In the genomic region with DNA sequence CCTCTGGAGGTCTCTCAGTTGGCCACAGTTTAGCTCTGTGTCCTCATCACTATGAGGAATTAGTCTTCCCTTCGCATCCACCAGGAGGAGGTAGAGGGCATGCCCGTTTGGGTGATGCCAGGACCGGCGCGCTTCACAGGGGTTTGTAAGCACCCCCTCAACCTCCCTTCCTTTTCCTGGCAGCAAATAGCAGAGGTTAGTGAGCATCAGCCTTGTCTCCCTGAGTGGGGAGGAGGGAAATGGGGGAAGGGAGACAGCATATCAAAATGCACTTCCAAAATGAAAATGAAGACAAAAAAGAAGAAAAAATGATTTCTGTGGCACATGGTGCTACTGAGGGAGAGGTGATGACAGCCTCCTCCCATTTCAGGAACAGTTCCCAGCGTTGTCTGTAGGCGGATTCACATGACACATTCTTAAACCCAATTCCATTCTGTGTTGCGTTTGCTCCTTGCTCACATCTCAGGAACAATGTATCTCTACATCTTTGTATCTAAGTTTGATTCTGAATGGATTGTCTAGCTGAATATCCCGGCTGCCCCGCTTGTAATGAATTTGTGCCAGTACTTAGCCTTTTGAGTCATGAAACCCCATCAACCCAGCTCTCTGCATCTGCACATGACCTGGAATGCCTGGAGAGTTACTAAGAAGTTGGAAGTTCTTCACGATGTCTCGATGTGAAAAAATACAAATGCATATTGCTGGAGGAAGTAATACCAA, we compare ENCODE assay signal across 8 cellular contexts. TPM values are rescaled to one million over a fixed set of nuclear protein-coding genes. Genes with fewer than 3 reads are reported as not detected.
DNase-seq lines count a peak whose midpoint lies in the region; ATAC-seq and TF ChIP-seq lines count a peak whose summit lies in the region.

No MANE protein-coding gene starts in this region.

- no peaks in the 10 kb centered on the region for H3K27me3 ChIP-seq in Caco-2 (replicated peaks; ENCODE audit: control insufficient read depth, insufficient read depth, low read length)
- H3K27me3 ChIP-seq in Peyer's patch, result no peaks in the 10 kb centered on the region
- no peaks in the 10 kb centered on the region for H3K27me3 ChIP-seq in neural cell (ENCODE audit: insufficient read depth, low read depth, low read length)

- TF ChIP-seq CTCF in Caco-2 (IDR thresholded peaks at IDR 0.05; ENCODE audit: insufficient read depth in 1 of 2, low read depth in 1 of 2, low read length in 1 of 2, severe bottlenecking in 1 of 2, unreplicated experiment in 1 of 2) (peak; percentile 42 to 51), Peyer's patch (IDR thresholded peaks at IDR 0.05) (peak; percentile 32 to 74 (median 60)), neural cell (IDR thresholded peaks at IDR 0.05; ENCODE audit: poor library complexity, severe bottlenecking) (peak; percentile 75)

- H3K4me1 ChIP-seq in Caco-2 (peaks cover 49% of the 10 kb centered on the region), Peyer's patch (no peaks in the 10 kb centered on the region)

- H3K79me2 ChIP-seq in neural cell (replicated peaks; ENCODE audit: insufficient read depth, low read length), result no peaks in the 10 kb centered on the region

- H3K27ac ChIP-seq in Peyer's patch (no peak overlapping the region), neural cell (ENCODE audit: low read length) (no peak overlapping the region), substantia nigra (ENCODE audit: low read depth, low read length, poor library complexity, severe bottlenecking) (peak overlapping the region; percentile 37)

- peaks cover 5% of the 10 kb centered on the region for H3K36me3 Mint-ChIP-seq in Caco-2 (ENCODE audit: insufficient read depth, unreplicated experiment)
- H3K36me3 Mint-ChIP-seq in activated T-helper 1 cell treated with anti-CD3 and anti-CD28 coated beads, Interleukin-12 subunit alpha, Interleukin-12 subunit beta, Interleukin-2, Interleukin-4 antibody, amounts not matched to agents 30 ng/mL and 10 ng/mL and 1 ng/mL, durations not matched to agents 14 hours and 24 hours and 36 hours (ENCODE audit: low read depth), result no peaks in the 10 kb centered on the region

- H3F3A ChIP-seq in neural cell (ENCODE audit: insufficient read depth, low read length, poor library complexity, severe bottlenecking), result no peaks in the 10 kb centered on the region

- peak; percentile 64 for TF ChIP-seq RAD21 in neural cell (conservative IDR thresholded peaks at IDR 0.05)

- intact Hi-C loops in Caco-2 (cut with micrococcal nuclease; ENCODE audit: unreplicated experiment), result no loop called here
- intact Hi-C loops in activated T-helper 1 cell treated with anti-CD3 and anti-CD28 coated beads, Interleukin-12 subunit alpha, Interleukin-12 subunit beta, Interleukin-2, Interleukin-4 antibody, amounts not matched to agents 30 ng/mL and 10 ng/mL and 1 ng/mL, durations not matched to agents 14 hours and 24 hours and 36 hours (cut with micrococcal nuclease), result loop anchor here (1.0 to 5.0 kb wide), 3 partner anchors 88 to 207 kb away; no protein-coding TSS in a partner anchor

- peak; percentile 49 to 61 for DNase-seq in Caco-2
- peak; percentile 74 for DNase-seq in HT1080 (ENCODE audit: low read depth)
- peak; percentile 52 to 80 (median 64) for DNase-seq in Peyer's patch
- peak; percentile 27 for DNase-seq in activated T-helper 1 cell treated with anti-CD3 and anti-CD28 coated beads, Interleukin-12 subunit alpha, Interleukin-12 subunit beta, Interleukin-2, Interleukin-4 antibody, amounts not matched to agents 30 ng/mL and 10 ng/mL and 1 ng/mL, durations not matched to agents 14 hours and 24 hours and 36 hours (ENCODE audit: low spot score)
- peak; percentile 87 for DNase-seq in fibroblast of peridontal ligament (ENCODE audit: extremely low read depth)
- DNase-seq in substantia nigra (lab: John Stamatoyannopoulos, UW), result peak in 46 of 49 donors; percentile 2 to 78 (median 41)

- POLR2A ChIA-PET in Caco-2 (lab: Charles Lee), result interaction anchor here (1.0 kb wide), 1 partner anchor 17 kb away, joined by 5 read pairs; no protein-coding TSS in a partner anchor

- peak overlapping the region; percentile 74 for H3K27ac Mint-ChIP-seq in Caco-2 (ENCODE audit: unreplicated experiment)
- H3K27ac Mint-ChIP-seq in activated T-helper 1 cell treated with anti-CD3 and anti-CD28 coated beads, Interleukin-12 subunit alpha, Interleukin-12 subunit beta, Interleukin-2, Interleukin-4 antibody, amounts not matched to agents 30 ng/mL and 10 ng/mL and 1 ng/mL, durations not matched to agents 14 hours and 24 hours and 36 hours, result no peak overlapping the region

- peaks cover 47% of the 10 kb centered on the region for H3K4me1 Mint-ChIP-seq in Caco-2 (ENCODE audit: low read depth, unreplicated experiment)
- peaks cover 11% of the 10 kb centered on the region for H3K4me1 Mint-ChIP-seq in activated T-helper 1 cell treated with anti-CD3 and anti-CD28 coated beads, Interleukin-12 subunit alpha, Interleukin-12 subunit beta, Interleukin-2, Interleukin-4 antibody, amounts not matched to agents 30 ng/mL and 10 ng/mL and 1 ng/mL, durations not matched to agents 14 hours and 24 hours and 36 hours (ENCODE audit: low read depth)

- no peak overlapping the region for H2AFZ ChIP-seq in neural cell (ENCODE audit: low read depth, low read length)

- no peaks in the 10 kb centered on the region for H3K9me3 Mint-ChIP-seq in Caco-2 (ENCODE audit: unreplicated experiment)
- no peaks in the 10 kb centered on the region for H3K9me3 Mint-ChIP-seq in activated T-helper 1 cell treated with anti-CD3 and anti-CD28 coated beads, Interleukin-12 subunit alpha, Interleukin-12 subunit beta, Interleukin-2, Interleukin-4 antibody, amounts not matched to agents 30 ng/mL and 10 ng/mL and 1 ng/mL, durations not matched to agents 14 hours and 24 hours and 36 hours

- H3K36me3 ChIP-seq in Caco-2 (ENCODE audit: control insufficient read depth, insufficient read depth, low read length) (no peaks in the 10 kb centered on the region), Peyer's patch (no peaks in the 10 kb centered on the region), neural cell (ENCODE audit: insufficient read depth, low read length) (no peaks in the 10 kb centered on the region)

- H3K9me3 ChIP-seq in Caco-2 (no peaks in the 10 kb centered on the region), Peyer's patch (no peaks in the 10 kb centered on the region), neural cell (ENCODE audit: low read length) (no peaks in the 10 kb centered on the region)

- TF ChIP-seq POLR2A in Peyer's patch (IDR thresholded peaks at IDR 0.05), result no peak

- no peak for ATAC-seq in HG02884 (IDR thresholded peaks at IDR 0.05; ENCODE audit: unreplicated experiment)

- BruUV-seq in Caco-2 (replicated peaks; lab: Mats Ljungman, UMichigan), result TSS peak; percentile 81

- no peaks in the 10 kb centered on the region for H4K20me1 ChIP-seq in neural cell (ENCODE audit: insufficient read depth)

- CTCF ChIA-PET in Caco-2 (lab: Charles Lee), result interaction anchor here (0.6 to 1.9 kb wide), 13 partner anchors 13 to 170 kb away, joined by 3 to 11 read pairs (median 4); a partner anchor contains a TSS

- peak overlapping the region; percentile 25 for H3K4me3 Mint-ChIP-seq in Caco-2 (ENCODE audit: unreplicated experiment)
- peak overlapping the region; percentile 68 for H3K4me3 Mint-ChIP-seq in activated T-helper 1 cell treated with anti-CD3 and anti-CD28 coated beads, Interleukin-12 subunit alpha, Interleukin-12 subunit beta, Interleukin-2, Interleukin-4 antibody, amounts not matched to agents 30 ng/mL and 10 ng/mL and 1 ng/mL, durations not matched to agents 14 hours and 24 hours and 36 hours

- H3K4me3 ChIP-seq in Caco-2 (ENCODE audit: low read depth, low read length) (no peak overlapping the region), Peyer's patch (peak overlapping the region in 1 of 4 donors; percentile 21), neural cell (ENCODE audit: low read length) (peak overlapping the region; percentile 21)

- H3K9me2 ChIP-seq in neural cell (ENCODE audit: insufficient read depth, low read length), result no peaks in the 10 kb centered on the region

- TF ChIP-seq EP300 in neural cell (conservative IDR thresholded peaks at IDR 0.05; ENCODE audit: poor library complexity, severe bottlenecking), result no peak

- no peaks in the 10 kb centered on the region for H3K27me3 Mint-ChIP-seq in Caco-2 (ENCODE audit: insufficient read depth, unreplicated experiment)
- peaks cover 33% of the 10 kb centered on the region for H3K27me3 Mint-ChIP-seq in activated T-helper 1 cell treated with anti-CD3 and anti-CD28 coated beads, Interleukin-12 subunit alpha, Interleukin-12 subunit beta, Interleukin-2, Interleukin-4 antibody, amounts not matched to agents 30 ng/mL and 10 ng/mL and 1 ng/mL, durations not matched to agents 14 hours and 24 hours and 36 hours (ENCODE audit: insufficient read depth)

- no peak overlapping the region for H3K9ac ChIP-seq in neural cell (ENCODE audit: low read length)

- no peak overlapping the region for H3K4me2 ChIP-seq in neural cell (ENCODE audit: low read length)

RNA-seq across cellular contexts. Expression of a gene that starts 45.1 kb away (rescaled TPM):
- total RNA-seq in Caco-2 (2022), result 118 and 120 TPM in 2 replicates
- 32.4 and 49.7 TPM in 2 replicates for total RNA-seq in HT1080 (2014; rRNA removed; shearing (Covaris generic))
- 16.4 and 18.0 TPM in 2 replicates for polyA plus RNA-seq in HT1080 (2015; cell fraction: cytosol; rRNA removed)
- polyA plus RNA-seq in HT1080 (2015; cell fraction: nucleus; rRNA removed), result 15.9 and 17.1 TPM in 2 replicates
- total RNA-seq in Peyer's patch, result 10 to 100 TPM in 1 of 4 donors, 1 to 10 TPM in 3; 2.8 to 16.2 (median 6.8) TPM
- 2.6 and 3.0 TPM in 2 replicates for total RNA-seq in activated T-helper 1 cell treated with anti-CD3 and anti-CD28 coated beads, Interleukin-12 subunit alpha, Interleukin-12 subunit beta, Interleukin-2, Interleukin-4 antibody, amounts not matched to agents 30 ng/mL and 10 ng/mL and 1 ng/mL, durations not matched to agents 14 hours and 24 hours and 36 hours
- 11.6 and 12.1 TPM in 2 replicates for polyA plus RNA-seq in neural cell
- 14.4 and 14.5 TPM in 2 replicates for polyA minus RNA-seq in neural cell

RNA-seq across cellular contexts. Expression of a gene that starts 56.1 kb away (rescaled TPM):
- total RNA-seq in Caco-2 (2022) (59.6 and 60.0 TPM in 2 replicates), Peyer's patch (100 to 1,000 TPM in 1 of 4 donors, 10 to 100 TPM in 3; 39.7 to 143 (median 69.8) TPM)
- total RNA-seq in HT1080 (2014; rRNA removed; shearing (Covaris generic)), result 17.0 and 18.5 TPM in 2 replicates
- polyA plus RNA-seq in HT1080 (2015; cell fraction: cytosol; rRNA removed), result 3.3 and 4.5 TPM in 2 replicates
- polyA plus RNA-seq in HT1080 (2015; cell fraction: nucleus; rRNA removed), result 15.4 and 15.5 TPM in 2 replicates
- 37.5 and 38.8 TPM in 2 replicates for total RNA-seq in activated T-helper 1 cell treated with anti-CD3 and anti-CD28 coated beads, Interleukin-12 subunit alpha, Interleukin-12 subunit beta, Interleukin-2, Interleukin-4 antibody, amounts not matched to agents 30 ng/mL and 10 ng/mL and 1 ng/mL, durations not matched to agents 14 hours and 24 hours and 36 hours
- polyA plus RNA-seq in neural cell, result 10.6 and 13.2 TPM in 2 replicates
- 108 and 148 TPM in 2 replicates for polyA minus RNA-seq in neural cell

Comparison
In these comparisons a context has a peak if more than half of its experiments do, and no peak if none do; other contexts are left out.
1. DNase-seq: peak in every context shown above with its lines; median percentile 87 in fibroblast of peridontal ligament; 74 in HT1080; 64 in Peyer's patch; 55 in Caco-2; 41 in substantia nigra; 27 in activated T-helper 1 cell treated with anti-CD3 and anti-CD28 coated beads, Interleukin-12 subunit alpha, Interleukin-12 subunit beta, Interleukin-2, Interleukin-4 antibody, amounts not matched to agents 30 ng/mL and 10 ng/mL and 1 ng/mL, durations not matched to agents 14 hours and 24 hours and 36 hours.